26 cellular contexts compared by ENCODE assay signal in the genomic region with DNA sequence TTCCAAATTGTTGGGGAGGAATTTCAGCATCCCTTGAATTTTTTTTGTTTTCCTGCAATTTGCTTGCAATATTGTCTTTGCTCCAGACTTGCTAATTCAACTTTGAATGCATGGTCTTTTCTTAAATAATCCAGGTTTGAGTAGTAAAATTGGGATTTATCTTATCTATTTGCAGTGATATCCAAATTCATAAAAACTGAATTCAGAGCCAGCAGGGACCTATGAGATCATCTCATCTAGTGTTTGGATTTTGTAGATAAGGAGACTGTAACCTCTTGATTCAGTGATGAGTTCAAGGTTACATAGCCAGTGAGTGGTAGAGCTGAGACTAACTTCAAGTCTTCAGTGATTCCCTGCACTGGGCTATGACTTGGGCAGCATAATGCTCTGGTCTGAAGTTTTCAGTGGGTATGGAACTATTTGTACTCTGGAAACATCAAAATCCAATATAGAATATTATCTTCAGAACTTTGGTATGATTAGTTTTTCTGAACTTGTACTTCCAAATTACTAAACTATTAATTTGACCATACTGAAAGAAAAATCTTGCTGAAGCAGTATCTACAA.
"Had no signal": no experiment of that assay in that cellular context is flagged by ENCODE, and none has a peak within 500 bp of the region (broad histone marks: within the 10 kb centered on the region; RNA-seq: fewer than 3 reads in every experiment).

No MANE protein-coding gene starts in this region.

- H3K4me1 Mint-ChIP-seq: stimulated activated memory B cell treated with anti-CD40 and anti-IgM and Interleukin-4, amounts not matched to agents 10 μg/mL and 1 μg/mL and 100 μg/mL, for 72 hours had no signal

- H3K27me3 ChIP-seq: dorsolateral prefrontal cortex, foreskin keratinocyte, gastroesophageal sphincter, heart left ventricle, ovary, sigmoid colon, spleen, testis, tibial artery had no signal

- H3K36me3 Mint-ChIP-seq: type B pancreatic cell had no signal

- H3K4me3 ChIP-seq: gastroesophageal sphincter, heart left ventricle, ovary, psoas muscle, sigmoid colon, spleen, testis, tibial artery had no signal

- H3K4me1 ChIP-seq: foreskin keratinocyte had no signal

- H3K9me3 Mint-ChIP-seq: nephron progenitor cell; stimulated activated memory B cell treated with anti-CD40 and anti-IgM and Interleukin-4, amounts not matched to agents 10 μg/mL and 1 μg/mL and 100 μg/mL, for 72 hours; type B pancreatic cell had no signal

- ATAC-seq: foreskin keratinocyte; gastroesophageal sphincter; heart left ventricle; left colon; naive thymus-derived CD8-positive, alpha-beta T cell; psoas muscle; right cardiac atrium; stimulated activated memory B cell treated with anti-CD40 and anti-IgM and Interleukin-4, amounts not matched to agents 10 μg/mL and 1 μg/mL and 100 μg/mL, for 72 hours; stimulated activated naive CD8-positive, alpha-beta T cell treated with anti-CD3 and anti-CD28 coated beads, Interleukin-15, Interleukin-2, amounts not matched to agents 100 U/mL and 50 U/mL, for 24 hours had no signal

- H3K27ac Mint-ChIP-seq: naive thymus-derived CD8-positive, alpha-beta T cell; nephron progenitor cell; stimulated activated memory B cell treated with anti-CD40 and anti-IgM and Interleukin-4, amounts not matched to agents 10 μg/mL and 1 μg/mL and 100 μg/mL, for 72 hours; type B pancreatic cell had no signal

- H3K36me3 ChIP-seq: gastroesophageal sphincter, heart left ventricle, ovary, sigmoid colon, spleen, tibial artery had no signal

- H3K27me3 Mint-ChIP-seq: naive thymus-derived CD8-positive, alpha-beta T cell; stimulated activated memory B cell treated with anti-CD40 and anti-IgM and Interleukin-4, amounts not matched to agents 10 μg/mL and 1 μg/mL and 100 μg/mL, for 72 hours; type B pancreatic cell had no signal

- H3K9me3 ChIP-seq: gastroesophageal sphincter, heart left ventricle, ovary, psoas muscle, sigmoid colon, spleen, testis, tibial artery had no signal

- DNase-seq: dorsolateral prefrontal cortex; effector CD4-positive, alpha-beta T cell; foreskin keratinocyte; heart left ventricle; hippocampal formation; islet precursor cell; kidney glomerular epithelial cell; left colon; midbrain; naive thymus-derived CD8-positive, alpha-beta T cell; nephron progenitor cell; nucleus accumbens; ovary; posterior cingulate gyrus; psoas muscle; right cardiac atrium; sigmoid colon; spleen; stimulated activated CD4-positive, alpha-beta T cell treated with anti-CD3 and anti-CD28 coated beads, Interleukin-4, amount 100 ng/mL, for 4 hours; stimulated activated naive CD8-positive, alpha-beta T cell treated with anti-CD3 and anti-CD28 coated beads, Interleukin-15, Interleukin-2, amounts not matched to agents 100 U/mL and 50 U/mL, for 24 hours; substantia nigra; testis; tibial artery had no signal

- H3K4me3 Mint-ChIP-seq: naive thymus-derived CD8-positive, alpha-beta T cell; nephron progenitor cell; stimulated activated memory B cell treated with anti-CD40 and anti-IgM and Interleukin-4, amounts not matched to agents 10 μg/mL and 1 μg/mL and 100 μg/mL, for 72 hours; type B pancreatic cell had no signal

- H3K27ac ChIP-seq: dorsolateral prefrontal cortex, foreskin keratinocyte, psoas muscle, testis, tibial artery had no signal
